In the genomic region with DNA sequence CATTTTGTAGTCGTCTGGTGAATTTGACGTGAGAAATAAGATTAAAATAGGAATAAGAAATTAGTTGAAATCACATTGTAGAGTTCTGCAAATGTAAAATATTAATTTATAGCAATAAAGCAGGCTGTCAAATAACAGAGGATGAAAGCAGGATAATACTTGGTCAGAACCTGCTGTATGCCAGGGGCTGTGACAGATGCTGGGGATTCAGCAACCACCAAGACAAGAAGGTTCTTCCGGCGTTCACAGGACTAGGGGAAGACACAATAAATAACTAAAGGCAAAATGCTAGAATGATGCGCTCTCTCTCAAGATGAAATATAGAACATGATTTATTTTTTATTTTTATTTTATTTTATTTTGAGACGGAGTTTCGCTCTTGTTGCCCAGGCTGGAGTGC, we compare ENCODE assay signal across 9 cellular contexts. TPM values are rescaled to one million over a fixed set of nuclear protein-coding genes. Genes with fewer than 3 reads are reported as not detected.
DNase-seq lines count a peak whose midpoint lies in the region; ATAC-seq and TF ChIP-seq lines count a peak whose summit lies in the region.
"Had no signal": no experiment of that assay in that cellular context is flagged by ENCODE, and none has a peak within 500 bp of the region (broad histone marks: within the 10 kb centered on the region; RNA-seq: fewer than 3 reads in every experiment).

No MANE protein-coding gene starts in this region.

- H3K36me3 Mint-ChIP-seq in activated CD4-positive, alpha-beta T cell treated with anti-CD3 and anti-CD28 coated beads for 36 hours (ENCODE audit: low read depth): peaks cover 3% of the 10 kb centered on the region
- peaks cover 1% of the 10 kb centered on the region for H3K36me3 Mint-ChIP-seq in activated B cell treated with CpG ODN at 0.5 μM for 24 hours (ENCODE audit: low read depth)
- no peaks in the 10 kb centered on the region for H3K36me3 Mint-ChIP-seq in glutamatergic neuron (ENCODE audit: unreplicated experiment)

- CTCF ChIA-PET in activated CD4-positive, alpha-beta T cell treated with anti-CD3 and anti-CD28 coated beads for 36 hours (lab: Charles Lee): no interaction called here
- CTCF ChIA-PET in activated B cell treated with CpG ODN at 0.5 μM for 24 hours (lab: Charles Lee): no interaction called here

- intact Hi-C loops in activated CD4-positive, alpha-beta T cell treated with anti-CD3 and anti-CD28 coated beads for 36 hours (cut with DNase I, micrococcal nuclease): no loop called here
- intact Hi-C loops in activated B cell treated with CpG ODN at 0.5 μM for 24 hours (cut with micrococcal nuclease): loop anchor here (5.0 kb wide), 1 partner anchor 42 kb away; no protein-coding TSS in a partner anchor

- peak overlapping the region; percentile 87 for H3K4me3 Mint-ChIP-seq in activated CD4-positive, alpha-beta T cell treated with anti-CD3 and anti-CD28 coated beads for 36 hours
- H3K4me3 Mint-ChIP-seq in activated B cell treated with CpG ODN at 0.5 μM for 24 hours (peak overlapping the region; percentile 89), glutamatergic neuron (ENCODE audit: unreplicated experiment) (peak overlapping the region; percentile 82)

- no peak for ATAC-seq in activated CD4-positive, alpha-beta T cell treated with anti-CD3 and anti-CD28 coated beads for 36 hours
- no peak for ATAC-seq in activated B cell treated with CpG ODN at 0.5 μM for 24 hours (ENCODE audit: low read depth)

- peaks cover 35% of the 10 kb centered on the region for H3K4me1 Mint-ChIP-seq in activated CD4-positive, alpha-beta T cell treated with anti-CD3 and anti-CD28 coated beads for 36 hours
- H3K4me1 Mint-ChIP-seq in activated B cell treated with CpG ODN at 0.5 μM for 24 hours (peaks cover 20% of the 10 kb centered on the region), glutamatergic neuron (ENCODE audit: low read depth, unreplicated experiment) (no peaks in the 10 kb centered on the region)

- H3K27ac Mint-ChIP-seq in activated CD4-positive, alpha-beta T cell treated with anti-CD3 and anti-CD28 coated beads for 36 hours: peak overlapping the region; percentile 96
- H3K27ac Mint-ChIP-seq in activated B cell treated with CpG ODN at 0.5 μM for 24 hours: peak overlapping the region; percentile 95
- H3K27ac Mint-ChIP-seq in glutamatergic neuron (ENCODE audit: unreplicated experiment): peak overlapping the region; percentile 43

- in situ Hi-C loops in KBM-7 (cut with MboI; ENCODE audit: low pct_unique_long_range_greater_than_20kb, low sequenced_read_pairs): no loop called here

- no peaks in the 10 kb centered on the region for H3K27me3 Mint-ChIP-seq in activated CD4-positive, alpha-beta T cell treated with anti-CD3 and anti-CD28 coated beads for 36 hours
- no peaks in the 10 kb centered on the region for H3K27me3 Mint-ChIP-seq in activated B cell treated with CpG ODN at 0.5 μM for 24 hours
- H3K27me3 Mint-ChIP-seq in glutamatergic neuron (ENCODE audit: unreplicated experiment): peaks cover 4% of the 10 kb centered on the region

- H3K27ac ChIP-seq in temporal lobe (ENCODE audit: low read depth, low read length): peak overlapping the region; percentile 92

- H3K9me3 Mint-ChIP-seq in activated CD4-positive, alpha-beta T cell treated with anti-CD3 and anti-CD28 coated beads for 36 hours (ENCODE audit: low read depth): no peaks in the 10 kb centered on the region
- H3K9me3 Mint-ChIP-seq in activated B cell treated with CpG ODN at 0.5 μM for 24 hours: no peaks in the 10 kb centered on the region
- peaks cover 4% of the 10 kb centered on the region for H3K9me3 Mint-ChIP-seq in glutamatergic neuron (ENCODE audit: unreplicated experiment)

- POLR2A ChIA-PET in activated CD4-positive, alpha-beta T cell treated with anti-CD3 and anti-CD28 coated beads for 36 hours (lab: Charles Lee): no interaction called here
- POLR2A ChIA-PET in activated B cell treated with CpG ODN at 0.5 μM for 24 hours (lab: Charles Lee): interaction anchor here (0.7 kb wide), 1 partner anchor 74 kb away, joined by 4 read pairs; no protein-coding TSS in a partner anchor

- TF ChIP-seq CTCF in activated B cell treated with CpG ODN at 0.5 μM for 24 hours (IDR thresholded peaks at IDR 0.05) (no peak), glutamatergic neuron (IDR thresholded peaks at IDR 0.05; ENCODE audit: partially characterized antibody, unreplicated experiment) (no peak)

- peak; percentile 17 for DNase-seq in activated CD4-positive, alpha-beta T cell treated with anti-CD3 and anti-CD28 coated beads for 36 hours
- DNase-seq in activated CD4-positive, alpha-beta T cell treated with anti-CD3 and anti-CD28 coated beads for 4 hours: no peak
- DNase-seq in activated B cell treated with CpG ODN at 0.5 μM for 24 hours (no peak), glutamatergic neuron (no peak), KBM-7 (no peak), SIG-M5 treated with dmso at 0.1 percent for 504 hours (lab: John Stamatoyannopoulos, UW; ENCODE audit: unreplicated experiment) (no peak)
- no peak for DNase-seq in stimulated activated CD4-positive, alpha-beta T cell treated with anti-CD3 and anti-CD28 coated beads, Interleukin-15, amount 100 ng/mL, for 24 hours
- DNase-seq: islet precursor cell had no signal

RNA-seq across cellular contexts. Expression of gene PARK7, which starts 6.8 kb away (rescaled TPM):
- 100 to 1,000 TPM; 294 to 390 TPM for total RNA-seq in activated CD4-positive, alpha-beta T cell treated with anti-CD3 and anti-CD28 coated beads for 36 hours
- 242 and 281 TPM in 2 replicates for total RNA-seq in activated B cell treated with CpG ODN at 0.5 μM for 24 hours
- total RNA-seq in glutamatergic neuron (ENCODE audit: unreplicated experiment): 196 TPM
- 108 TPM for total RNA-seq in temporal lobe

RNA-seq across cellular contexts. Expression of gene TNFRSF9, which starts 14.0 kb away (rescaled TPM):
- total RNA-seq in activated CD4-positive, alpha-beta T cell treated with anti-CD3 and anti-CD28 coated beads for 36 hours: 10 to 100 TPM; 26.8 to 28.2 TPM
- total RNA-seq in activated B cell treated with CpG ODN at 0.5 μM for 24 hours: 2.2 and 2.5 TPM in 2 replicates
- total RNA-seq in glutamatergic neuron (ENCODE audit: unreplicated experiment): 0.15 TPM
- total RNA-seq in temporal lobe: not detected

Comparison
In these comparisons a context has a peak if more than half of its experiments do, and no peak if none do; other contexts are left out.
1. H3K27ac Mint-ChIP-seq: peak in every context shown above with its lines; median percentile 96 in activated CD4-positive, alpha-beta T cell treated with anti-CD3 and anti-CD28 coated beads for 36 hours; 95 in activated B cell treated with CpG ODN at 0.5 μM for 24 hours; 43 in glutamatergic neuron.